8 cellular contexts compared by ENCODE assay signal in the genomic region with DNA sequence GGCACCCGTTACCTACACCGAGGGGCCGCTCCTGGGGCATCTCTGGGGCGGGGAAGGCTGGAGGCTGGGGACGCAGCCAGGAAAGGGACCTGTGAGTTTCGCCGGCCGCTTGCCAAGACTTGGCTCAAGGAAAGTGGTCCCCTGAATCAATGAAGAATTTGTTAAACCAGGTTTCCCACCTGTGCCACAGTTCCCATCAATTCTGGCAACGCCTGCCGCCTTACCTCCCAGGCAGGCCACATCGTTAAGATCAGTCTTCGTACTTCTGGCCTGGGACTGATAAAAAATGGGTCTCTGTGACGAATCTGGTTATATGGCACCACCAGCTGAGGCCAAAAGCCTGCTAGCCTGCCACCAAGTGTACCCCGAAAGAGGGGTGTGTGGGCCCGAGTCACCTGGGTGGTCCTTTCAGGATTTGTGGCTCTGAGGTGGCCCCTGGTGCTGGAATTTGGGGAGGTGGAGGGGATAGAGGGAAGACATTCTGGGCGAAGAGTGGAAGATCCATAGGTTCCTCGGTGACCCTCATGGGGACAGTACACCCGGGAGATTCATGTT. TPM values are rescaled to one million over a fixed set of nuclear protein-coding genes. Genes with fewer than 3 reads are reported as not detected.
DNase-seq lines count a peak whose midpoint lies in the region; ATAC-seq and TF ChIP-seq lines count a peak whose summit lies in the region.

No MANE protein-coding gene starts in this region.

- H4K20me1 ChIP-seq in MM.1S (ENCODE audit: insufficient read depth, low read length): no peaks in the 10 kb centered on the region

- H3K27me3 Mint-ChIP-seq in natural killer cell treated with Interleukin-12 subunit alpha and Interleukin-12 subunit beta and Interleukin-15 and Interleukin-18, amount 100 ng/mL, for 72 hours: peaks cover 5 to 18% of the 10 kb centered on the region in 2 donors

- no peaks in the 10 kb centered on the region for H3K36me3 Mint-ChIP-seq in natural killer cell treated with Interleukin-12 subunit alpha and Interleukin-12 subunit beta and Interleukin-15 and Interleukin-18, amount 100 ng/mL, for 72 hours

- ATAC-seq in natural killer cell treated with Interleukin-12 subunit alpha and Interleukin-12 subunit beta and Interleukin-15 and Interleukin-18, amount 100 ng/mL, for 72 hours: no peak
- ATAC-seq in GM19452 (IDR thresholded peaks at IDR 0.05; ENCODE audit: unreplicated experiment): no peak

- H3K4me2 ChIP-seq in MM.1S (ENCODE audit: low read depth, low read length): peak overlapping the region; percentile 92

- H3K27ac ChIP-seq in MM.1S (ENCODE audit: low read length): peak overlapping the region; percentile 75; the same call in 1 of the 2 replicates
- no peak overlapping the region for H3K27ac ChIP-seq in duodenal mucosa (ENCODE audit: low read depth, low read length)

- H3K4me3 ChIP-seq in AG09309 (ENCODE audit: control insufficient read depth, low read depth, low read length) (peak overlapping the region; percentile 42), MM.1S (ENCODE audit: low read length) (peak overlapping the region; percentile 85), duodenal mucosa (ENCODE audit: low read depth in 1 of 2, low read length in 2 of 2) (peak overlapping the region; percentile 63 to 81)

- peaks cover 23 to 24% of the 10 kb centered on the region in 2 donors for H3K4me1 Mint-ChIP-seq in natural killer cell treated with Interleukin-12 subunit alpha and Interleukin-12 subunit beta and Interleukin-15 and Interleukin-18, amount 100 ng/mL, for 72 hours (ENCODE audit: low read depth in 2 of 2)

- H3F3A ChIP-seq in MM.1S (ENCODE audit: insufficient read depth, low read length): peaks cover 13% of the 10 kb centered on the region

- in situ Hi-C loops in KBM-7 (cut with MboI; ENCODE audit: low pct_unique_long_range_greater_than_20kb, low sequenced_read_pairs): no loop called here

- H3K4me1 ChIP-seq in MM.1S (ENCODE audit: low read length) (peaks cover 19% of the 10 kb centered on the region), duodenal mucosa (ENCODE audit: control insufficient read depth in 1 of 2, insufficient read depth in 2 of 2, low read length in 2 of 2) (peaks cover 42 to 54% of the 10 kb centered on the region in 2 donors)

- H3K9me3 Mint-ChIP-seq in natural killer cell treated with Interleukin-12 subunit alpha and Interleukin-12 subunit beta and Interleukin-15 and Interleukin-18, amount 100 ng/mL, for 72 hours: no peaks in the 10 kb centered on the region

- TF ChIP-seq CTCF in AG09309 (IDR thresholded peaks at IDR 0.05; ENCODE audit: control insufficient read depth, insufficient read depth, low read depth, low read length, missing control alignments) (no peak), MM.1S (IDR thresholded peaks at IDR 0.05; ENCODE audit: low read length) (no peak)

- H3K36me3 ChIP-seq in MM.1S (replicated peaks; ENCODE audit: insufficient read depth, low read length) (no peaks in the 10 kb centered on the region), duodenal mucosa (ENCODE audit: control insufficient read depth in 1 of 2, insufficient read depth in 2 of 2, low read length in 2 of 2) (no peaks in the 10 kb centered on the region)

- peak overlapping the region in 1 of 2 donors; percentile 82 for H3K27ac Mint-ChIP-seq in natural killer cell treated with Interleukin-12 subunit alpha and Interleukin-12 subunit beta and Interleukin-15 and Interleukin-18, amount 100 ng/mL, for 72 hours

- H3K9me2 ChIP-seq in MM.1S (replicated peaks; ENCODE audit: insufficient read depth, low read length): no peaks in the 10 kb centered on the region

- peak overlapping the region; percentile 81 for H2AFZ ChIP-seq in MM.1S (ENCODE audit: low read length)

- H3K27me3 ChIP-seq in MM.1S (replicated peaks; ENCODE audit: insufficient read depth, low read length) (no peaks in the 10 kb centered on the region), duodenal mucosa (ENCODE audit: control insufficient read depth in 1 of 2, insufficient read depth in 2 of 2, low read length in 2 of 2) (peaks cover 2 to 3% of the 10 kb centered on the region in 2 donors)

- H3K4me3 Mint-ChIP-seq in natural killer cell treated with Interleukin-12 subunit alpha and Interleukin-12 subunit beta and Interleukin-15 and Interleukin-18, amount 100 ng/mL, for 72 hours: peak overlapping the region; percentile 70

- H3K9ac ChIP-seq in MM.1S (ENCODE audit: low read length) (peak overlapping the region; percentile 44; the same call in 1 of the 2 replicates), duodenal mucosa (ENCODE audit: low read depth in 1 of 2, low read length in 2 of 2) (no peak overlapping the region)

- H3K9me3 ChIP-seq in MM.1S (replicated peaks; ENCODE audit: insufficient read depth, low read length) (no peaks in the 10 kb centered on the region), duodenal mucosa (ENCODE audit: control insufficient read depth in 1 of 2, low read length in 2 of 2) (no peaks in the 10 kb centered on the region)

- DNase-seq in AG09309 (ENCODE audit: low read depth) (no peak), MM.1S (no peak), SW 1271 (lab: John Stamatoyannopoulos, UW) (no peak), KBM-7 (no peak), activated gamma-delta T cell treated with Interleukin-2 at 50 U/mL for 16 hours (no peak)
- DNase-seq in natural killer cell treated with Interleukin-12 subunit alpha and Interleukin-12 subunit beta and Interleukin-15 and Interleukin-18, amount 100 ng/mL, for 72 hours (ENCODE audit: low spot score): no peak

- peaks cover 29% of the 10 kb centered on the region for H3K79me2 ChIP-seq in MM.1S (ENCODE audit: low read length)

RNA-seq across cellular contexts. Expression of a gene that starts 0.8 kb away (rescaled TPM):
- 1 to 10 TPM in 1 of 2 donors, under 1 TPM in 1; 0.86 to 1.6 TPM for total RNA-seq in natural killer cell treated with Interleukin-12 subunit alpha and Interleukin-12 subunit beta and Interleukin-15 and Interleukin-18, amount 100 ng/mL, for 72 hours
